In genomic region chr12:22900401-22900800, GRCh38 we compare ENCODE assay signal across 19 cellular contexts.
"Had no signal": no experiment of that assay in that cellular context is flagged by ENCODE, and none has a peak within 500 bp of the region (broad histone marks: within the 10 kb centered on the region; RNA-seq: fewer than 3 reads in every experiment).

No MANE protein-coding gene starts in this region.

- H3K36me3 ChIP-seq: esophagus squamous epithelium, spleen, stomach, thoracic aorta, transverse colon had no signal

- H3K4me3 ChIP-seq: dorsolateral prefrontal cortex, esophagus squamous epithelium, hepatocyte, spleen, stomach, thoracic aorta, transverse colon had no signal

- H3K4me1 ChIP-seq: esophagus squamous epithelium, spleen, stomach, transverse colon had no signal

- H3K27ac ChIP-seq: dorsolateral prefrontal cortex, esophagus squamous epithelium, hepatocyte, spleen, stomach, thoracic aorta, transverse colon had no signal

- H3K27me3 ChIP-seq: esophagus squamous epithelium, hepatocyte, spleen, stomach, transverse colon had no signal

- DNase-seq: cortex of kidney; dorsolateral prefrontal cortex; effector memory CD8-positive, alpha-beta T cell; esophagus squamous epithelium; foreskin fibroblast; kidney glomerular epithelial cell; naive thymus-derived CD4-positive, alpha-beta T cell; nephron progenitor cell; posterior cingulate gyrus; spleen; stimulated activated CD4-positive, alpha-beta T cell treated with anti-CD3 and anti-CD28 coated beads, Interleukin-15, amount 100 ng/mL, for 24 hours; stimulated activated CD4-positive, alpha-beta T cell treated with anti-CD3 and anti-CD28 coated beads, Interleukin-1b, Interleukin-23, amount 100 ng/mL, for 48 hours; stimulated activated CD4-positive, alpha-beta T cell treated with anti-CD3 and anti-CD28 coated beads, Interleukin-4, amount 100 ng/mL, for 4 hours; stimulated activated naive CD4-positive, alpha-beta T cell; stomach; substantia nigra; transverse colon had no signal

- H3K9me3 ChIP-seq: esophagus squamous epithelium, stomach, thoracic aorta, transverse colon had no signal

- H3K79me2 ChIP-seq: hepatocyte had no signal

- H3K4me2 ChIP-seq: hepatocyte had no signal
